ENCODE assay signal across 20 cellular contexts in genomic region chr11:115069599-115069998, GRCh38.
"Had no signal": no experiment of that assay in that cellular context is flagged by ENCODE, and none has a peak within 500 bp of the region (broad histone marks: within the 10 kb centered on the region; RNA-seq: fewer than 3 reads in every experiment).

No MANE protein-coding gene starts in this region.

- DNase-seq: stimulated activated CD4-positive, alpha-beta T cell treated with anti-CD3 and anti-CD28 coated beads, Interleukin-2, amount 100 ng/mL, for 48 hours; stimulated activated CD4-positive, alpha-beta T cell treated with anti-CD3 and anti-CD28 coated beads, Interleukin-4, amount 100 ng/mL, for 1 hour; stimulated activated CD4-positive, alpha-beta T cell treated with anti-CD3 and anti-CD28 coated beads, Interleukin-4, amount 100 ng/mL, for 24 hours; stimulated activated CD4-positive, alpha-beta T cell treated with anti-CD3 and anti-CD28 coated beads, Interleukin-4, amount 100 ng/mL, for 4 hours; stimulated activated CD8-positive, alpha-beta memory T cell treated with anti-CD3 and anti-CD28 coated beads, Interleukin-4, amount 100 ng/mL, for 48 hours; stimulated activated naive B cell treated with anti-CD40 and anti-IgM and Interleukin-4, amounts not matched to agents 10 μg/mL and 1 μg/mL and 100 μg/mL, for 72 hours; stimulated activated naive CD4-positive, alpha-beta T cell; stimulated activated naive CD4-positive, alpha-beta T cell treated with Interleukin-2 at 50 U/mL for 16 hours; stimulated activated naive CD8-positive, alpha-beta T cell treated with anti-CD3 and anti-CD28 coated beads, Interleukin-15, amount 100 ng/mL, for 72 hours; stimulated activated naive CD8-positive, alpha-beta T cell treated with anti-CD3 and anti-CD28 coated beads, Interleukin-15, Interleukin-2, amounts not matched to agents 100 U/mL and 50 U/mL, for 24 hours; stomach; substantia nigra; testis; thyroid gland; tibial artery; transverse colon; trophoblast cell; upper lobe of left lung; upper lobe of right lung; uterus had no signal
